ENCODE assay signal across 31 cellular contexts in the genomic region with DNA sequence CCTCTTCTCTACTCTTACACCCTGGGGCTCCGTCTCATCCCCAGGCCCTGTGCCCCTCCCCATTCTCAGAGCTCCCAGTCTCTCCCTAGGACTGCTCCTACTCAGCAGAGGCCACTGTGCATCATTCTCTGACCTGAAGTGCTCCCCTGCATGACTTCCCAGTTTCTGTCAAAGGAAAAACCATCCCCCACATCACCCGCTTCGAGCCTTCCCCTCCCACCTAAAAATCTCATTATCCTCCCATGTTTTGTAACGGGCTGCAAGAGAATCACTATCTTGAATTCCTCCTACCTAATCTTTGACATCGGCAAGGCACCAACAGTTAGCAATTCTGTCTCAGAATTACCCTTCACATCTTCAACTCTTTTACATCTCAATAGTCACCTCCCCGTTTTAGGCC.
"Had no signal": no experiment of that assay in that cellular context is flagged by ENCODE, and none has a peak within 500 bp of the region (broad histone marks: within the 10 kb centered on the region; RNA-seq: fewer than 3 reads in every experiment).

No MANE protein-coding gene starts in this region.

- ATAC-seq: left lobe of liver; mucosa of descending colon; natural killer cell treated with Interleukin-12 subunit alpha and Interleukin-12 subunit beta and Interleukin-15 and Interleukin-18, amount 100 ng/mL, for 72 hours; pancreas; sciatic nerve; stimulated activated effector memory CD8-positive, alpha-beta T cell treated with anti-CD3 and anti-CD28 coated beads, Interleukin-12 subunit alpha, Interleukin-12 subunit beta, amount 100 ng/mL, for 72 hours had no signal

- DNase-seq: dermis blood vessel endothelial cell; effector memory CD4-positive, alpha-beta T cell; erythroblast; esophagus squamous epithelium; foreskin melanocyte; glutamatergic neuron; hypothalamus; kidney; mucosa of descending colon; naive B cell; pancreas; stimulated activated CD4-positive, alpha-beta T cell treated with anti-CD3 and anti-CD28 coated beads, Interleukin-12 subunit alpha, Interleukin-12 subunit beta, amount 100 ng/mL, for 4 hours; stimulated activated CD4-positive, alpha-beta T cell treated with anti-CD3 and anti-CD28 coated beads, Interleukin-1b, Interleukin-23, amount 100 ng/mL, for 48 hours; stimulated activated CD4-positive, alpha-beta T cell treated with anti-CD3 and anti-CD28 coated beads, Interleukin-4, amount 100 ng/mL, for 1 hour; stimulated activated naive CD4-positive, alpha-beta T cell treated with Interleukin-2 at 50 U/mL for 16 hours; substantia nigra; testis; tibial artery had no signal

- H3K36me3 ChIP-seq: esophagus squamous epithelium, neutrophil, pancreas, right atrium auricular region, tibial artery had no signal

- H3K27me3 ChIP-seq: esophagus squamous epithelium, neutrophil, pancreas, right atrium auricular region, testis, tibial artery had no signal

- H3K4me3 Mint-ChIP-seq: memory B cell; mesothelial cell of epicardium; naive B cell; natural killer cell treated with Interleukin-12 subunit alpha and Interleukin-12 subunit beta and Interleukin-15 and Interleukin-18, amount 100 ng/mL, for 72 hours; stimulated activated effector memory CD8-positive, alpha-beta T cell treated with anti-CD3 and anti-CD28 coated beads, Interleukin-12 subunit alpha, Interleukin-12 subunit beta, amount 100 ng/mL, for 72 hours; type B pancreatic cell had no signal

- H3K4me3 ChIP-seq: coronary artery, esophagus squamous epithelium, lung, mucosa of descending colon, pancreas, right atrium auricular region, smooth muscle cell, testis, tibial artery had no signal

- H3K27ac Mint-ChIP-seq: memory B cell; mesothelial cell of epicardium; naive B cell; natural killer cell treated with Interleukin-12 subunit alpha and Interleukin-12 subunit beta and Interleukin-15 and Interleukin-18, amount 100 ng/mL, for 72 hours; progenitor cell of endocrine pancreas; stimulated activated effector memory CD8-positive, alpha-beta T cell treated with anti-CD3 and anti-CD28 coated beads, Interleukin-12 subunit alpha, Interleukin-12 subunit beta, amount 100 ng/mL, for 72 hours; type B pancreatic cell had no signal

- H3K36me3 Mint-ChIP-seq: mesothelial cell of epicardium; stimulated activated effector memory CD8-positive, alpha-beta T cell treated with anti-CD3 and anti-CD28 coated beads, Interleukin-12 subunit alpha, Interleukin-12 subunit beta, amount 100 ng/mL, for 72 hours had no signal

- H3K27me3 Mint-ChIP-seq: memory B cell; naive B cell; natural killer cell treated with Interleukin-12 subunit alpha and Interleukin-12 subunit beta and Interleukin-15 and Interleukin-18, amount 100 ng/mL, for 72 hours; type B pancreatic cell had no signal

- H3K4me1 Mint-ChIP-seq: memory B cell; mesothelial cell of epicardium; naive B cell; stimulated activated effector memory CD8-positive, alpha-beta T cell treated with anti-CD3 and anti-CD28 coated beads, Interleukin-12 subunit alpha, Interleukin-12 subunit beta, amount 100 ng/mL, for 72 hours had no signal
